Comparison of ENCODE assay signal across 7 cellular contexts in the genomic region with DNA sequence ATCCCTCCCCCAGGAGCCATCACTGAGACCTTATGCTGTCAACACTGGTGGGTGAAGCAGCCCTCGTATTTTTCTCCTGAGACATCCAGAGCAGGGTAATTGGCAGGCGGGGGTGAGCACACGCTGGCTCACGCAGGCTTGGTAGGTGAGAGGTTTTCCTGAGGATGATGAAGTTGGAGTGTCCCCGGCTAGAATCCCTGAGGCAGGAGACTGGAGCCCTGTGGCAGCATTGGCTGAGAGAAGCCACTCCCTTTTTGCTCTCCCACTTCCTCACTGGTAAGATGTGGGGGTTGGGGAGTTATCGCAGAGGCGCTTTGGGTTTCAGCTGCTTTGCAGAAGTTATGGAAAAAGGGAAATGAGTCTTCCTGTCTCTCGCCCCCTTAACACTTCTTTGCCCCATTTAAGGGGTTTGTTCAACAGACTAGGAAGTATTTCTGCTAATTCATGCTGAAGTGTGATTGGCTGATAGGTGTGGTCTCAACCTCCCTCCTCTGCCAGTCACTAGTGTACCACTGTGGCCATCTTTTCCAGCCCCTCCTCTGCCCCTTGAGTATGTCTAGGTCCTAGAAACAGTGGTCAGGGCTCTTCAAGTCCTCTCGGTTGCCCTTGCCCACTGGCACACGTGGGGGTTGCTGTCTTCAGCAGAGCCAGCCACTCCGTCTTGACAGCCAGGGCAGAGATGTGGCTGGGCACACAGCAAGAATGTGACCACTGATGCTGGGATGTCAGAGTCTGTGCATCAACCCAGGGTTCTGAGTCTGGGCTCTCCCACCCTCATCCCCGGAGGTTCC. TPM values are rescaled to one million over a fixed set of nuclear protein-coding genes. Genes with fewer than 3 reads are reported as not detected.
DNase-seq lines count a peak whose midpoint lies in the region; ATAC-seq lines count a peak whose summit lies in the region.

No MANE protein-coding gene starts in this region.

- H3K36me3 ChIP-seq in mesodermal cell (ENCODE audit: control insufficient read depth, insufficient read depth, low read length) = peaks cover 57% of the 10 kb centered on the region

- 87 to 93% methylated on average over 5 to 9 of the region's 12 CpGs for WGBS in mesodermal cell (ENCODE audit: insufficient coverage in 2 of 2), 2 experiments

- peaks cover 14% of the 10 kb centered on the region for H3K4me1 ChIP-seq in mesodermal cell (ENCODE audit: control insufficient read depth, insufficient read depth, low read length, poor library complexity, severe bottlenecking)

- H3K27ac ChIP-seq in mesodermal cell (ENCODE audit: low read depth, low read length, severe bottlenecking) = peak overlapping the region; percentile 45
- peak overlapping the region; percentile 69 for H3K27ac ChIP-seq in temporal lobe (ENCODE audit: low read depth, low read length)

- ATAC-seq in GM18873 (IDR thresholded peaks at IDR 0.05; ENCODE audit: low FRiP score, unreplicated experiment) (peak; percentile 32), HG02852 (IDR thresholded peaks at IDR 0.05; ENCODE audit: unreplicated experiment) (peak; percentile 31)

- no peak overlapping the region for H3K4me3 ChIP-seq in mesodermal cell (ENCODE audit: extremely low read depth, insufficient read depth, low read length, poor library complexity, severe bottlenecking)

- DNase-seq in RPMI7951 (ENCODE audit: low read depth) (peak; percentile 76), NCI-H146 treated with DMSO at 0.1 percent for 48 hours (lab: John Stamatoyannopoulos, UW; ENCODE audit: unreplicated experiment) (no peak)
- peak; percentile 36 for DNase-seq in central memory CD4-positive, alpha-beta T cell

- H3K9me3 ChIP-seq in mesodermal cell (ENCODE audit: control insufficient read depth, low read length) = no peaks in the 10 kb centered on the region

RNA-seq across cellular contexts. Expression of a gene that starts 5.7 kb away (rescaled TPM):
- 248 and 283 TPM in 2 replicates for total RNA-seq in RPMI7951 (2014; rRNA removed; shearing (Covaris generic))
- polyA plus RNA-seq in mesodermal cell (2013, experiment 1 of 2) = 162 TPM
- 149 TPM for polyA plus RNA-seq in mesodermal cell (2013, experiment 2 of 2)
- 6.9 TPM for total RNA-seq in temporal lobe

RNA-seq across cellular contexts. Expression of a gene that starts 28.2 kb away (rescaled TPM):
- 82.1 and 129 TPM in 2 replicates for total RNA-seq in RPMI7951 (2014; rRNA removed; shearing (Covaris generic))
- polyA plus RNA-seq in mesodermal cell (2013, experiment 1 of 2) = 125 TPM
- 126 TPM for polyA plus RNA-seq in mesodermal cell (2013, experiment 2 of 2)
- 24.6 TPM for total RNA-seq in temporal lobe

RNA-seq across cellular contexts. Expression of a gene that starts 28.5 kb away (rescaled TPM):
- total RNA-seq in RPMI7951 (2014; rRNA removed; shearing (Covaris generic)) = 210 and 240 TPM in 2 replicates
- 103 TPM for polyA plus RNA-seq in mesodermal cell (2013, experiment 1 of 2)
- polyA plus RNA-seq in mesodermal cell (2013, experiment 2 of 2) = 113 TPM
- total RNA-seq in temporal lobe = 42.5 TPM

RNA-seq across cellular contexts. Expression of a gene that starts 54.5 kb away (rescaled TPM):
- total RNA-seq in RPMI7951 (2014; rRNA removed; shearing (Covaris generic)) = 251 and 266 TPM in 2 replicates
- polyA plus RNA-seq in mesodermal cell (2013, experiment 1 of 2) = 155 TPM
- 145 TPM for polyA plus RNA-seq in mesodermal cell (2013, experiment 2 of 2)
- total RNA-seq in temporal lobe = 70.1 TPM

RNA-seq across cellular contexts. Expression of a gene that starts 58.4 kb away (rescaled TPM):
- total RNA-seq in RPMI7951 (2014; rRNA removed; shearing (Covaris generic)) = 4.4 and 4.9 TPM in 2 replicates
- polyA plus RNA-seq in mesodermal cell (2013, experiment 1 of 2) = 3.8 TPM
- polyA plus RNA-seq in mesodermal cell (2013, experiment 2 of 2) = 4.7 TPM
- 5.2 TPM for total RNA-seq in temporal lobe

Comparison
In these comparisons a context has a peak if more than half of its experiments do, and no peak if none do; other contexts are left out.
1. RNA of a gene that starts 5.7 kb away (total RNA-seq): 248 to 283 TPM in RPMI7951; 6.9 TPM in temporal lobe (single experiment); every median in the first group is over 10 times any median in the second.